ENCODE assay signal across 20 cellular contexts in the genomic region with DNA sequence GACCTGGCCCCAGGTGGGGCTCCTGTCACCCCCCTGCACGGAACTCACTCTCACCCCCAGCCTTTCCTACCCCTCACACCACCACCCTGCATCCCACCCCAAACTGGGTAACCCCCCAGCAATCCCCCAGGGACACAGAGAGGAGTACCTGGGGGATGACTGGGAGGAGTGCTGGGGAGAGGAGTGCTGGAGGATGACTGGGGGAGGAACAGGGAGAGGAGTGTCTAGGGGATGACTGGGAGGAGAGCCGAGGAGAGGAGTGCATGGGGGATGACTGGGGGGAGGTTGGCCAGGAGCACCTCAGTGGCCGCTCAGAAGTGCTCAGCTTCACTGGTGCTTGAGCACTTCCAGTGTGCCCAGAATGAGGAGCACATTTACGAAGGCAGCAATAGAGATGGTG. TPM values are rescaled to one million over a fixed set of nuclear protein-coding genes. Genes with fewer than 3 reads are reported as not detected.
A peak's percentile ranks its signal among the peaks of the same experiment; 100 is the strongest.
DNase-seq lines count a peak whose midpoint lies in the region; ATAC-seq and TF ChIP-seq lines count a peak whose summit lies in the region.
"Had no signal": no experiment of that assay in that cellular context is flagged by ENCODE, and none has a peak within 500 bp of the region (broad histone marks: within the 10 kb centered on the region; RNA-seq: fewer than 3 reads in every experiment).

No MANE protein-coding gene starts in this region.

- no peak for TF ChIP-seq CTCF in WTC11 (IDR thresholded peaks at IDR 0.05)
- no peak for TF ChIP-seq CTCF in tibial nerve (IDR thresholded peaks at IDR 0.05)

- WGBS in tibial nerve, 2 donors, result 80 to 81% methylated on average over 4 of the region's 4 CpGs

- H3K9me3 ChIP-seq in HAP-1 (no peaks in the 10 kb centered on the region), tibial nerve (no peaks in the 10 kb centered on the region)

- TF ChIP-seq EP300 in tibial nerve (IDR thresholded peaks at IDR 0.05), result no peak

- no peaks in the 10 kb centered on the region for H3K27me3 Mint-ChIP-seq in stimulated activated naive CD8-positive, alpha-beta T cell treated with anti-CD3 and anti-CD28 coated beads, Interleukin-15, amount 100 ng/mL, for 72 hours
- H3K27me3 Mint-ChIP-seq in WTC11 (ENCODE audit: low read depth) (no peaks in the 10 kb centered on the region), memory B cell (no peaks in the 10 kb centered on the region)

- H3K36me3 Mint-ChIP-seq in WTC11 (no peaks in the 10 kb centered on the region), memory B cell (no peaks in the 10 kb centered on the region)
- H3K36me3 Mint-ChIP-seq: CD8-positive, alpha-beta T cell had no signal

- H3K4me3 ChIP-seq in HAP-1 (no peak overlapping the region), tibial nerve (no peak overlapping the region)
- H3K4me3 ChIP-seq: GM23248 had no signal

- in situ Hi-C loops in HAP-1 (cut with MboI; ENCODE audit: low sequenced_read_pairs), result no loop called here

- no peak for TF ChIP-seq POLR2A in tibial nerve (IDR thresholded peaks at IDR 0.05)

- H3K4me1 Mint-ChIP-seq in stimulated activated naive CD8-positive, alpha-beta T cell treated with anti-CD3 and anti-CD28 coated beads, Interleukin-15, amount 100 ng/mL, for 72 hours, result peaks cover 8% of the 10 kb centered on the region
- H3K4me1 Mint-ChIP-seq in WTC11, result peaks cover 21% of the 10 kb centered on the region
- peaks cover 38% of the 10 kb centered on the region for H3K4me1 Mint-ChIP-seq in memory B cell

- no peak overlapping the region for H3K4me3 Mint-ChIP-seq in stimulated activated naive CD8-positive, alpha-beta T cell treated with anti-CD3 and anti-CD28 coated beads, Interleukin-15, amount 100 ng/mL, for 72 hours
- H3K4me3 Mint-ChIP-seq in WTC11, result no peak overlapping the region
- H3K4me3 Mint-ChIP-seq in memory B cell, result peak overlapping the region; percentile 18
- H3K4me3 Mint-ChIP-seq: CD8-positive, alpha-beta T cell had no signal

- POLR2A ChIA-PET in WTC11 (lab: Charles Lee), result no interaction called here

- no peaks in the 10 kb centered on the region for H3K36me3 ChIP-seq in HAP-1 (replicated peaks)
- no peaks in the 10 kb centered on the region for H3K36me3 ChIP-seq in tibial nerve

- H3K27ac Mint-ChIP-seq in stimulated activated naive CD8-positive, alpha-beta T cell treated with anti-CD3 and anti-CD28 coated beads, Interleukin-15, amount 100 ng/mL, for 72 hours, result no peak overlapping the region
- H3K27ac Mint-ChIP-seq in WTC11 (0 out of 2 replicates have a peak overlapping the region, but pooled peaks have one; percentile 49), memory B cell (peak overlapping the region; percentile 68)
- H3K27ac Mint-ChIP-seq: CD8-positive, alpha-beta T cell had no signal

- no peaks in the 10 kb centered on the region for H3K9me3 Mint-ChIP-seq in stimulated activated naive CD8-positive, alpha-beta T cell treated with anti-CD3 and anti-CD28 coated beads, Interleukin-15, amount 100 ng/mL, for 72 hours
- H3K9me3 Mint-ChIP-seq in WTC11, result no peaks in the 10 kb centered on the region
- no peaks in the 10 kb centered on the region for H3K9me3 Mint-ChIP-seq in memory B cell
- H3K9me3 Mint-ChIP-seq: CD8-positive, alpha-beta T cell had no signal

- no peak for DNase-seq in stimulated activated naive CD8-positive, alpha-beta T cell treated with anti-CD3 and anti-CD28 coated beads, Interleukin-15, amount 100 ng/mL, for 72 hours
- no peak for DNase-seq in stimulated activated naive CD8-positive, alpha-beta T cell treated with anti-CD3 and anti-CD28 coated beads, Interleukin-15, Interleukin-2, amounts not matched to agents 100 U/mL and 50 U/mL, for 24 hours
- DNase-seq in WTC11 (ENCODE audit: low spot score) (no peak), memory B cell (ENCODE audit: low spot score in 2 of 2) (no peak), HAP-1 (ENCODE audit: low spot score in 2 of 2) (no peak), mesenteric fat pad (ENCODE audit: low spot score) (no peak), tibial nerve (ENCODE audit: low spot score in 2 of 2) (no peak)
- DNase-seq: CD8-positive, alpha-beta T cell; DMS153; GM23248; HCEC 1CT; NCI-H1436 treated with DMSO at 0.1 percent for 48 hours; NCI-H1930; NCI-H2227 treated with DMSO at 0.1 percent for 48 hours; NCI-H510A treated with DMSO at 0.1 percent for 48 hours; NCI-H774; OCI-M1; Right ventricle myocardium superior had no signal

- peak; percentile 14 for ATAC-seq in stimulated activated naive CD8-positive, alpha-beta T cell treated with anti-CD3 and anti-CD28 coated beads, Interleukin-15, amount 100 ng/mL, for 72 hours
- no peak for ATAC-seq in stimulated activated naive CD8-positive, alpha-beta T cell treated with anti-CD3 and anti-CD28 coated beads, Interleukin-15, Interleukin-2, amounts not matched to agents 100 U/mL and 50 U/mL, for 24 hours
- ATAC-seq in WTC11 (no peak), memory B cell (ENCODE audit: low read depth) (no peak)
- ATAC-seq: CD8-positive, alpha-beta T cell had no signal

- H3K4me1 ChIP-seq in HAP-1 (peaks cover 17% of the 10 kb centered on the region), tibial nerve (no peaks in the 10 kb centered on the region)

- H3K27ac ChIP-seq in tibial nerve, result no peak overlapping the region
- H3K27ac ChIP-seq: GM23248, HL-60, KMS-11 had no signal

- H3K27me3 ChIP-seq in HAP-1 (ENCODE audit: low read depth) (no peaks in the 10 kb centered on the region), tibial nerve (no peaks in the 10 kb centered on the region)

- CTCF ChIA-PET in WTC11 (lab: Charles Lee), result no interaction called here

TF ChIP-seq in WTC11, 78 proteins besides CTCF, POLR2A, EP300 and RAD21:
- no peak for TF ChIP-seq ETV6 (CRISPR knock-in tag; IDR thresholded peaks at IDR 0.05)
- TF ChIP-seq, protein P1, sequence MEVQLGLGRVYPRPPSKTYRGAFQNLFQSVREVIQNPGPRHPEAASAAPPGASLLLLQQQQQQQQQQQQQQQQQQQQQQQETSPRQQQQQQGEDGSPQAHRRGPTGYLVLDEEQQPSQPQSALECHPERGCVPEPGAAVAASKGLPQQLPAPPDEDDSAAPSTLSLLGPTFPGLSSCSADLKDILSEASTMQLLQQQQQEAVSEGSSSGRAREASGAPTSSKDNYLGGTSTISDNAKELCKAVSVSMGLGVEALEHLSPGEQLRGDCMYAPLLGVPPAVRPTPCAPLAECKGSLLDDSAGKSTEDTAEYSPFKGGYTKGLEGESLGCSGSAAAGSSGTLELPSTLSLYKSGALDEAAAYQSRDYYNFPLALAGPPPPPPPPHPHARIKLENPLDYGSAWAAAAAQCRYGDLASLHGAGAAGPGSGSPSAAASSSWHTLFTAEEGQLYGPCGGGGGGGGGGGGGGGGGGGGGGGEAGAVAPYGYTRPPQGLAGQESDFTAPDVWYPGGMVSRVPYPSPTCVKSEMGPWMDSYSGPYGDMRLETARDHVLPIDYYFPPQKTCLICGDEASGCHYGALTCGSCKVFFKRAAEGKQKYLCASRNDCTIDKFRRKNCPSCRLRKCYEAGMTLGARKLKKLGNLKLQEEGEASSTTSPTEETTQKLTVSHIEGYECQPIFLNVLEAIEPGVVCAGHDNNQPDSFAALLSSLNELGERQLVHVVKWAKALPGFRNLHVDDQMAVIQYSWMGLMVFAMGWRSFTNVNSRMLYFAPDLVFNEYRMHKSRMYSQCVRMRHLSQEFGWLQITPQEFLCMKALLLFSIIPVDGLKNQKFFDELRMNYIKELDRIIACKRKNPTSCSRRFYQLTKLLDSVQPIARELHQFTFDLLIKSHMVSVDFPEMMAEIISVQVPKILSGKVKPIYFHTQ (CRISPR knock-in tag; IDR thresholded peaks at IDR 0.05), result no peak
- TF ChIP-seq, protein P2, sequence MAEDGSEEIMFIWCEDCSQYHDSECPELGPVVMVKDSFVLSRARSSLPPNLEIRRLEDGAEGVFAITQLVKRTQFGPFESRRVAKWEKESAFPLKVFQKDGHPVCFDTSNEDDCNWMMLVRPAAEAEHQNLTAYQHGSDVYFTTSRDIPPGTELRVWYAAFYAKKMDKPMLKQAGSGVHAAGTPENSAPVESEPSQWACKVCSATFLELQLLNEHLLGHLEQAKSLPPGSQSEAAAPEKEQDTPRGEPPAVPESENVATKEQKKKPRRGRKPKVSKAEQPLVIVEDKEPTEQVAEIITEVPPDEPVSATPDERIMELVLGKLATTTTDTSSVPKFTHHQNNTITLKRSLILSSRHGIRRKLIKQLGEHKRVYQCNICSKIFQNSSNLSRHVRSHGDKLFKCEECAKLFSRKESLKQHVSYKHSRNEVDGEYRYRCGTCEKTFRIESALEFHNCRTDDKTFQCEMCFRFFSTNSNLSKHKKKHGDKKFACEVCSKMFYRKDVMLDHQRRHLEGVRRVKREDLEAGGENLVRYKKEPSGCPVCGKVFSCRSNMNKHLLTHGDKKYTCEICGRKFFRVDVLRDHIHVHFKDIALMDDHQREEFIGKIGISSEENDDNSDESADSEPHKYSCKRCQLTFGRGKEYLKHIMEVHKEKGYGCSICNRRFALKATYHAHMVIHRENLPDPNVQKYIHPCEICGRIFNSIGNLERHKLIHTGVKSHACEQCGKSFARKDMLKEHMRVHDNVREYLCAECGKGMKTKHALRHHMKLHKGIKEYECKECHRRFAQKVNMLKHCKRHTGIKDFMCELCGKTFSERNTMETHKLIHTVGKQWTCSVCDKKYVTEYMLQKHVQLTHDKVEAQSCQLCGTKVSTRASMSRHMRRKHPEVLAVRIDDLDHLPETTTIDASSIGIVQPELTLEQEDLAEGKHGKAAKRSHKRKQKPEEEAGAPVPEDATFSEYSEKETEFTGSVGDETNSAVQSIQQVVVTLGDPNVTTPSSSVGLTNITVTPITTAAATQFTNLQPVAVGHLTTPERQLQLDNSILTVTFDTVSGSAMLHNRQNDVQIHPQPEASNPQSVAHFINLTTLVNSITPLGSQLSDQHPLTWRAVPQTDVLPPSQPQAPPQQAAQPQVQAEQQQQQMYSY (CRISPR knock-in tag; IDR thresholded peaks at IDR 0.05), result no peak
- peak; percentile 82 for TF ChIP-seq ZNF263 (CRISPR knock-in tag; IDR thresholded peaks at IDR 0.05; ENCODE audit: low read depth)

RNA-seq across cellular contexts. Expression of gene SIK1, which starts 59.1 kb away (rescaled TPM):
- total RNA-seq in WTC11 (2021) (3.7 to 3.9 TPM (median 3.8 TPM) in 3 replicates), mesenteric fat pad (120 TPM), tibial nerve (10 to 100 TPM; 21.3 to 45.1 (median 31.5) TPM)

Comparison
In these comparisons a context has a peak if more than half of its experiments do, and no peak if none do; other contexts are left out.
1. H3K27ac Mint-ChIP-seq: peak in WTC11 (single experiment) and memory B cell (single experiment); none in stimulated activated naive CD8-positive, alpha-beta T cell treated with anti-CD3 and anti-CD28 coated beads, Interleukin-15, amount 100 ng/mL, for 72 hours (0 of 2).